In genomic region chr2:182522930-182523541, GRCh38 we compare ENCODE assay signal across 12 cellular contexts.
DNase-seq lines count a peak whose midpoint lies in the region; ATAC-seq lines count a peak whose summit lies in the region.
"Had no signal": no experiment of that assay in that cellular context is flagged by ENCODE, and none has a peak within 500 bp of the region (broad histone marks: within the 10 kb centered on the region; RNA-seq: fewer than 3 reads in every experiment).

No MANE protein-coding gene starts in this region.

- DNase-seq in Right ventricle myocardium superior: no peak
- no peak for DNase-seq in cardiac septum (ENCODE audit: low spot score)
- DNase-seq in adipocyte (ENCODE audit: low read depth): no peak
- no peak for DNase-seq in CD4-positive, alpha-beta memory T cell
- no peak for DNase-seq in COLO829 (ENCODE audit: low spot score)
- no peak for DNase-seq in activated CD4-positive, CD25-positive, alpha-beta regulatory T cell (lab: John Stamatoyannopoulos, UW)
- DNase-seq: central memory CD4-positive, alpha-beta T cell; KG1; SIG-M5 had no signal

- no peaks in the 10 kb centered on the region for H3K36me3 Mint-ChIP-seq in CD4-positive, alpha-beta memory T cell
- H3K36me3 Mint-ChIP-seq: natural killer cell treated with Interleukin-12 subunit alpha and Interleukin-12 subunit beta and Interleukin-15 and Interleukin-18, amount 100 ng/mL, for 72 hours had no signal

- peaks cover 0 to 4% (median 2%) of the 10 kb centered on the region in 4 donors for H3K4me1 Mint-ChIP-seq in CD4-positive, alpha-beta memory T cell

- H3K36me3 ChIP-seq in adipocyte (ENCODE audit: control insufficient read depth, insufficient read depth, low read length, severe bottlenecking): no peaks in the 10 kb centered on the region
- H3K36me3 ChIP-seq in CD4-positive, alpha-beta memory T cell (ENCODE audit: insufficient read depth, low read length): no peaks in the 10 kb centered on the region

- H3K4me3 Mint-ChIP-seq in CD4-positive, alpha-beta memory T cell: no peak overlapping the region
- H3K4me3 Mint-ChIP-seq: natural killer cell treated with Interleukin-12 subunit alpha and Interleukin-12 subunit beta and Interleukin-15 and Interleukin-18, amount 100 ng/mL, for 72 hours had no signal

- H3K4me1 ChIP-seq in adipocyte (ENCODE audit: control insufficient read depth, insufficient read depth, low read length): peaks cover 5% of the 10 kb centered on the region
- no peaks in the 10 kb centered on the region for H3K4me1 ChIP-seq in CD4-positive, alpha-beta memory T cell (ENCODE audit: insufficient read depth, low read length)

- intact Hi-C loops in Right ventricle myocardium superior (cut with DNase I): no loop called here
- intact Hi-C loops in cardiac septum (cut with DNase I): no loop called here
- intact Hi-C loops in CD4-positive, alpha-beta memory T cell (cut with micrococcal nuclease): no loop called here

- H3K27me3 Mint-ChIP-seq in CD4-positive, alpha-beta memory T cell: peaks cover 0 to 4% of the 10 kb centered on the region in 2 donors
- H3K27me3 Mint-ChIP-seq: natural killer cell treated with Interleukin-12 subunit alpha and Interleukin-12 subunit beta and Interleukin-15 and Interleukin-18, amount 100 ng/mL, for 72 hours had no signal

- peak overlapping the region; percentile 10 for H3K27ac ChIP-seq in layer of hippocampus (ENCODE audit: low read depth, low read length)
- H3K27ac ChIP-seq in CD4-positive, alpha-beta memory T cell (ENCODE audit: low read depth, low read length): no peak overlapping the region

- H3K27ac Mint-ChIP-seq in CD4-positive, alpha-beta memory T cell: no peak overlapping the region
- H3K27ac Mint-ChIP-seq: natural killer cell treated with Interleukin-12 subunit alpha and Interleukin-12 subunit beta and Interleukin-15 and Interleukin-18, amount 100 ng/mL, for 72 hours had no signal

- H3K9ac ChIP-seq in adipocyte (ENCODE audit: low read length): peak overlapping the region; percentile 7

- CTCF ChIA-PET in CD4-positive, alpha-beta memory T cell (lab: Charles Lee; ENCODE audit: partially characterized antibody): no interaction called here

- no peaks in the 10 kb centered on the region for H3K9me3 ChIP-seq in adipocyte (ENCODE audit: control insufficient read depth, low read length)
- no peaks in the 10 kb centered on the region for H3K9me3 ChIP-seq in CD4-positive, alpha-beta memory T cell (ENCODE audit: control insufficient read depth in 1 of 2, low read length in 2 of 2)

- POLR2A ChIA-PET in CD4-positive, alpha-beta memory T cell (lab: Charles Lee; ENCODE audit: partially characterized antibody): no interaction called here

- H3K9me3 Mint-ChIP-seq in CD4-positive, alpha-beta memory T cell: peaks cover 0 to 4% (median 0%) of the 10 kb centered on the region in 8 donors

- H3K4me3 ChIP-seq in adipocyte (ENCODE audit: low read length): peak overlapping the region; percentile 41
- H3K4me3 ChIP-seq in CD4-positive, alpha-beta memory T cell (ENCODE audit: low read length in 2 of 2): no peak overlapping the region

- H3K27me3 ChIP-seq in adipocyte (replicated peaks; ENCODE audit: control insufficient read depth, insufficient read depth, low read length) (no peaks in the 10 kb centered on the region), layer of hippocampus (ENCODE audit: control insufficient read depth, insufficient read depth, low read length) (no peaks in the 10 kb centered on the region)
- no peaks in the 10 kb centered on the region for H3K27me3 ChIP-seq in CD4-positive, alpha-beta memory T cell (ENCODE audit: insufficient read depth, low read length)

- ATAC-seq in Right ventricle myocardium superior (ENCODE audit: poor library complexity) (peak; percentile 71), HG02970 (IDR thresholded peaks at IDR 0.05; ENCODE audit: low FRiP score, unreplicated experiment) (no peak)
- ATAC-seq: natural killer cell treated with Interleukin-12 subunit alpha and Interleukin-12 subunit beta and Interleukin-15 and Interleukin-18, amount 100 ng/mL, for 72 hours had no signal
